20 cellular contexts compared by ENCODE assay signal in genomic region chr4:189083769-189084168, GRCh38.
"Had no signal": no experiment of that assay in that cellular context is flagged by ENCODE, and none has a peak within 500 bp of the region (broad histone marks: within the 10 kb centered on the region; RNA-seq: fewer than 3 reads in every experiment).

No MANE protein-coding gene starts in this region.

- H3K9me3 ChIP-seq: colonic mucosa, gastrocnemius medialis, heart left ventricle, right lobe of liver, stomach, thyroid gland had no signal

- H3K4me1 ChIP-seq: colonic mucosa, gastrocnemius medialis, heart left ventricle, parathyroid adenoma, right lobe of liver, stomach, thyroid gland had no signal

- H3K4me2 ChIP-seq: hepatocyte had no signal

- H3K27me3 ChIP-seq: colonic mucosa, gastrocnemius medialis, heart left ventricle, hepatocyte, right lobe of liver, stomach, thyroid gland had no signal

- H3K4me3 ChIP-seq: colonic mucosa, gastrocnemius medialis, heart left ventricle, hepatocyte, lung, right lobe of liver, stomach, thyroid gland had no signal

- H3K36me3 ChIP-seq: colonic mucosa, gastrocnemius medialis, heart left ventricle, right lobe of liver, stomach, thyroid gland had no signal

- H2AFZ ChIP-seq: hepatocyte, parathyroid adenoma had no signal

- H3K9ac ChIP-seq: parathyroid adenoma had no signal

- H3K27ac ChIP-seq: colonic mucosa, epithelial cell of prostate, gastrocnemius medialis, heart left ventricle, hepatocyte, parathyroid adenoma, right lobe of liver, stomach, thyroid gland had no signal

- H3K79me2 ChIP-seq: hepatocyte, parathyroid adenoma had no signal

- DNase-seq: colonic mucosa; effector CD8-positive, alpha-beta T cell; endodermal cell; foreskin fibroblast; gastrocnemius medialis; heart left ventricle; kidney; natural killer cell; occipital lobe; right lobe of liver; small intestine; stimulated activated CD4-positive, alpha-beta T cell treated with anti-CD3 and anti-CD28 coated beads, Interleukin-15, amount 100 ng/mL, for 24 hours; stimulated activated CD4-positive, alpha-beta T cell treated with anti-CD3 and anti-CD28 coated beads, Interleukin-2, amount 100 ng/mL, for 48 hours; stimulated activated naive B cell treated with anti-CD40 and anti-IgM and Interleukin-4, amounts not matched to agents 10 μg/mL and 1 μg/mL and 100 μg/mL, for 72 hours; stomach; thyroid gland had no signal
